30 cellular contexts compared by ENCODE assay signal in the genomic region with DNA sequence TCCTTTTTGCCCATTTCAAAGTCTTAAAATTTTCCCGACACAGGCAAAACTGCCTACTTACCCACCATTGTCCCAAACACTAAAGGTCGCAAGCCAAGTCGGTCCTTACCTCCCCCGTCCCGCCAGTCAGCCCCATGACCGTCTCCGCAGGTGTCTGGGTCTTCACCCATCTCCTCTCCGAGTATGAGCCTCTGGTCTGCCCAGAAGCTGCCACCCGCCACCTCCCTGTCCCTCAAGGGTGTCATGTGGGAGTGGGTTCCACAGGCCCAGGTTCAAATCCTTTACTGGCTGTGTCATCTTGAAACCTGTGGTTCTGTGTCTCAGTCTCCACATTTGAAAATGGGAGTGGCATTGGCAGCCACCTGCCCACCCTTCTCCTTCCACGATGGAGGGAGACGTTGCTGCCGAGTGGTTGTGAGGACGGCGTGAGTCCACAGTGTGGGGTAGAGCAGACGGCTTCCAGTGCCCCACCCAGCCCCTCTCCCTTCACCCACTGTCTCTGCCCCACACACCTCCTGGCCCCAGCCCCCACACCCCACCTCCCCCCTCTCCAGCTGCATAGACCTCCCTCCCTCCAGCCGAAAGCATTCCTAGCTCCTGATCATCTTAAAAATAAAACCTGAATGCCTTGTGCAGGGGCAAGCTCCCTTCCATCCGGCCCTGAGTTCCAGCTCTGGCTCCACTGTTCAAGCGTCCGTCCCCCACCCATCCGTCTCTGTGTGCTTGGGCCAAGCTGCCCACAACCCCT. TPM values are rescaled to one million over a fixed set of nuclear protein-coding genes. Genes with fewer than 3 reads are reported as not detected.
"Had no signal": no experiment of that assay in that cellular context is flagged by ENCODE, and none has a peak within 500 bp of the region (broad histone marks: within the 10 kb centered on the region; RNA-seq: fewer than 3 reads in every experiment).

No MANE protein-coding gene starts in this region.

- H3K36me3 Mint-ChIP-seq: natural killer cell treated with Interleukin-12 subunit alpha and Interleukin-12 subunit beta and Interleukin-15 and Interleukin-18, amount 100 ng/mL, for 72 hours; stimulated activated memory B cell treated with anti-CD40 and anti-IgM and Interleukin-4, amounts not matched to agents 10 μg/mL and 1 μg/mL and 100 μg/mL, for 72 hours; type B pancreatic cell had no signal

- H3K4me3 Mint-ChIP-seq: activated T-cell treated with anti-CD3 and anti-CD28 coated beads, Interleukin-2, amount 50 U/mL, for 4 hours; effector memory CD8-positive, alpha-beta T cell; natural killer cell treated with Interleukin-12 subunit alpha and Interleukin-12 subunit beta and Interleukin-15 and Interleukin-18, amount 100 ng/mL, for 72 hours; stimulated activated memory B cell treated with anti-CD40 and anti-IgM and Interleukin-4, amounts not matched to agents 10 μg/mL and 1 μg/mL and 100 μg/mL, for 72 hours; type B pancreatic cell had no signal

- H3K9ac ChIP-seq: parathyroid adenoma had no signal

- H3K4me1 ChIP-seq: adrenal gland, parathyroid adenoma, SJSA1, testis had no signal

- DNase-seq: activated CD4-positive, alpha-beta T cell treated with anti-CD3 and anti-CD28 coated beads, Interleukin-2, amount 50 U/mL, for 4 hours; activated CD8-positive, alpha-beta memory T cell treated with anti-CD3 and anti-CD28 coated beads for 24 hours; activated CD8-positive, alpha-beta memory T cell treated with anti-CD3 and anti-CD28 coated beads, Interleukin-2, amount 50 U/mL, for 4 hours; activated naive CD4-positive, alpha-beta T cell treated with Interleukin-2 at 50 U/mL for 16 hours; activated T-cell treated with anti-CD3 and anti-CD28 coated beads, Interleukin-2, amount 50 U/mL, for 4 hours; adrenal gland; central memory CD4-positive, alpha-beta T cell; effector memory CD8-positive, alpha-beta T cell; foreskin melanocyte; islet precursor cell; mammary epithelial cell; midbrain; stimulated activated CD4-positive, alpha-beta T cell treated with anti-CD3 and anti-CD28 coated beads, Interleukin-2, amount 100 ng/mL, for 24 hours; T-helper 9 cell; testis had no signal

- H3K27ac ChIP-seq: adrenal gland, neutrophil, parathyroid adenoma, SJSA1, testis had no signal

- H3K27me3 ChIP-seq: SJSA1, testis had no signal

- H2AFZ ChIP-seq: parathyroid adenoma had no signal

- H3K4me1 Mint-ChIP-seq: stimulated activated memory B cell treated with anti-CD40 and anti-IgM and Interleukin-4, amounts not matched to agents 10 μg/mL and 1 μg/mL and 100 μg/mL, for 72 hours had no signal

- H3K79me2 ChIP-seq: parathyroid adenoma had no signal

- H3K27ac Mint-ChIP-seq: natural killer cell treated with Interleukin-12 subunit alpha and Interleukin-12 subunit beta and Interleukin-15 and Interleukin-18, amount 100 ng/mL, for 72 hours; stimulated activated memory B cell treated with anti-CD40 and anti-IgM and Interleukin-4, amounts not matched to agents 10 μg/mL and 1 μg/mL and 100 μg/mL, for 72 hours; type B pancreatic cell had no signal

- H3K9me3 Mint-ChIP-seq: activated T-cell treated with anti-CD3 and anti-CD28 coated beads, Interleukin-2, amount 50 U/mL, for 4 hours; effector memory CD8-positive, alpha-beta T cell; natural killer cell treated with Interleukin-12 subunit alpha and Interleukin-12 subunit beta and Interleukin-15 and Interleukin-18, amount 100 ng/mL, for 72 hours; type B pancreatic cell had no signal

- H3K36me3 ChIP-seq: adrenal gland, neutrophil, SJSA1 had no signal

- H3K4me3 ChIP-seq: adrenal gland, SJSA1, skin epidermis, testis had no signal

- H3K9me3 ChIP-seq: adrenal gland, neutrophil, SJSA1, testis had no signal

- ATAC-seq: activated T-cell treated with anti-CD3 and anti-CD28 coated beads, Interleukin-2, amount 50 U/mL, for 4 hours; effector memory CD8-positive, alpha-beta T cell; esophagus mucosa; left lobe of liver; natural killer cell treated with Interleukin-12 subunit alpha and Interleukin-12 subunit beta and Interleukin-15 and Interleukin-18, amount 100 ng/mL, for 72 hours; right cardiac atrium; stimulated activated memory B cell treated with anti-CD40 and anti-IgM and Interleukin-4, amounts not matched to agents 10 μg/mL and 1 μg/mL and 100 μg/mL, for 72 hours had no signal

RNA-seq across cellular contexts. Expression of a gene that starts 35.3 kb away (rescaled TPM):
- total RNA-seq: activated T-cell treated with anti-CD3 and anti-CD28 coated beads, Interleukin-2, amount 50 U/mL, for 4 hours; adrenal gland; astrocyte; dermis microvascular lymphatic vessel endothelial cell; endothelial cell of umbilical vein; esophagus mucosa; left lobe of liver; mammary epithelial cell; natural killer cell treated with Interleukin-12 subunit alpha and Interleukin-12 subunit beta and Interleukin-15 and Interleukin-18, amount 100 ng/mL, for 72 hours; pulmonary artery endothelial cell; right cardiac atrium; SJSA1; T-helper 1 cell treated with Interleukin-12 subunit alpha and Interleukin-12 subunit beta and Interleukin-4 antibody, amounts not matched to agents 30 ng/mL and 1 ng/mL, for 36 hours had no signal
- polyA plus RNA-seq: adrenal gland, endothelial cell of umbilical vein, mammary epithelial cell, right cardiac atrium had no signal
